In the genomic region with DNA sequence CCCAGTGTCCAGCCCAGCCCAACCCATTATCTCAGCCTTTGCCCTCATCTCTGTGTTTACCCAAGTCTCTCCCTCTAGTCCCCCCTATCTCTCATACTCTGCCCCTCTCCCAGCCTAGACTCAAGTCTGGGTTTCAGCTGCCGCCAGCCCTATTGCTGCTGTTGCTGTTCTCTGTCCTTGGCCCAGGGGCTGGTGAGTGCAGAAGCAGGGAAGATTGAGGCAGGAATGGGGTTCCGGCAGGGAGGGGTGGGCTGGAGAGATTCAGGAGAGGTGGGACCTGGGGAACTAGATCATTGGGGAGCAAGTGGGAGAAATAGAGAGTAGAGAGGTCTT, we compare ENCODE assay signal across 8 cellular contexts. TPM values are rescaled to one million over a fixed set of nuclear protein-coding genes. Genes with fewer than 3 reads are reported as not detected.
DNase-seq lines count a peak whose midpoint lies in the region; ATAC-seq and TF ChIP-seq lines count a peak whose summit lies in the region.

No MANE protein-coding gene starts in this region.

- H3K4me3 Mint-ChIP-seq in H9: peak overlapping the region; percentile 71 to 87

- TF ChIP-seq EP300 in gastroesophageal sphincter (IDR thresholded peaks at IDR 0.05): no peak

- peak overlapping the region; percentile 66 for H3K9ac ChIP-seq in H9 (ENCODE audit: extremely low read depth, insufficient read length, low read length)
- H3K9ac ChIP-seq in skeletal muscle tissue (ENCODE audit: low read depth in 1 of 3, low read length in 3 of 3): peak overlapping the region; percentile 81 to 94 (median 87)

- no peak overlapping the region for H4K8ac ChIP-seq in H9 (replicated peaks; ENCODE audit: insufficient read length, low read depth, low read length)

- H3K4me2 ChIP-seq in H9 (ENCODE audit: insufficient read depth, insufficient read length, low read length): peak overlapping the region; percentile 77

- H3K9me3 ChIP-seq in H9 (ENCODE audit: control insufficient read depth, low read depth, low read length) (no peaks in the 10 kb centered on the region), gastroesophageal sphincter (no peaks in the 10 kb centered on the region), skeletal muscle tissue (ENCODE audit: control insufficient read depth in 3 of 3, low read length in 3 of 3) (no peaks in the 10 kb centered on the region)

- no peak overlapping the region for H3K27ac ChIP-seq in H9 (ENCODE audit: insufficient read length, low read depth, low read length)
- H3K27ac ChIP-seq in VCaP: peak overlapping the region; percentile 74
- peak overlapping the region; percentile 80 to 98 (median 96) for H3K27ac ChIP-seq in gastroesophageal sphincter
- H3K27ac ChIP-seq in skeletal muscle tissue (ENCODE audit: low read depth, low read length): peak overlapping the region; percentile 83

- no peaks in the 10 kb centered on the region for H3K79me2 ChIP-seq in H9 (ENCODE audit: insufficient read depth, low read length)

- H3K56ac ChIP-seq in H9 (ENCODE audit: insufficient read length, low read depth, low read length): no peak overlapping the region

- TF ChIP-seq POLR2A in gastroesophageal sphincter (IDR thresholded peaks at IDR 0.05): no peak

- H3K4me1 Mint-ChIP-seq in H9: peaks cover 30 to 35% of the 10 kb centered on the region in 2 experiments

- H3K14ac ChIP-seq in H9 (ENCODE audit: insufficient read depth, low read length): no peak overlapping the region

- H3K4ac ChIP-seq in H9 (ENCODE audit: low read depth, low read length): no peak overlapping the region

- no peak overlapping the region for H2AK5ac ChIP-seq in H9 (ENCODE audit: insufficient read length, low read length)

- H3K4me1 ChIP-seq in H9 (ENCODE audit: insufficient read depth, low read length) (0 out of 2 replicates have a peak, but pooled peaks cover 2% of the 10 kb centered on the region), gastroesophageal sphincter (peaks cover 0 to 75% (median 21%) of the 10 kb centered on the region in 3 donors), skeletal muscle tissue (ENCODE audit: control insufficient read depth in 3 of 3, insufficient read depth in 3 of 3, low read length in 3 of 3) (peaks cover 56 to 65% (median 65%) of the 10 kb centered on the region in 3 donors)

- no peaks in the 10 kb centered on the region; a peak in 1 of 5 replicates for H3K9me3 Mint-ChIP-seq in H9

- H2BK5ac ChIP-seq in H9 (ENCODE audit: insufficient read length, low read length): no peak overlapping the region

- no peak overlapping the region for H4K5ac ChIP-seq in H9 (ENCODE audit: insufficient read length, low read depth, low read length)

- H3K27me3 Mint-ChIP-seq in H9 (ENCODE audit: low read depth): peaks cover 2% of the 10 kb centered on the region

- H3T11ph ChIP-seq in H9 (ENCODE audit: low read length): no peak overlapping the region

- H3K79me1 ChIP-seq in H9 (ENCODE audit: insufficient read depth, low read depth, low read length, poor library complexity, severe bottlenecking): no peaks in the 10 kb centered on the region

- H3K27me3 ChIP-seq in H9 (ENCODE audit: insufficient read depth, low read length) (no peaks in the 10 kb centered on the region), gastroesophageal sphincter (no peaks in the 10 kb centered on the region), skeletal muscle tissue (ENCODE audit: control insufficient read depth in 3 of 3, insufficient read depth in 3 of 3, low read length in 3 of 3) (no peaks in the 10 kb centered on the region)

- no peaks in the 10 kb centered on the region for H3K36me3 Mint-ChIP-seq in H9 (ENCODE audit: insufficient read depth in 1 of 3, low read depth in 3 of 3)

- no peak overlapping the region for H2BK15ac ChIP-seq in H9 (ENCODE audit: low read depth, low read length)

- H4K91ac ChIP-seq in H9 (ENCODE audit: insufficient read length, low read depth, low read length): no peak overlapping the region

- H3K4me3 ChIP-seq in gastroesophageal sphincter: peak overlapping the region; percentile 54 to 94
- peak overlapping the region; percentile 79 to 95 (median 82) for H3K4me3 ChIP-seq in skeletal muscle tissue (ENCODE audit: low read length in 3 of 3)

- no CpG with 5 or more reads among the region's 2 CpGs for WGBS in H9 (ENCODE audit: extremely low coverage, insufficient read length, low lambda C conversion rate)
- WGBS in gastroesophageal sphincter (ENCODE audit: low coverage in 1 of 2), 2 donors: 11% methylated on average over 1 of the region's 2 CpGs; no CpG with 5 or more reads in 1 of the 2 donors

- no peaks in the 10 kb centered on the region for H4K20me1 ChIP-seq in H9 (ENCODE audit: control insufficient read depth, insufficient read depth, insufficient read length)

- H2BK120ac ChIP-seq in H9 (ENCODE audit: low read depth, low read length, poor library complexity, severe bottlenecking): no peak overlapping the region

- H2BK12ac ChIP-seq in H9 (ENCODE audit: insufficient read length, low read depth, low read length): no peak overlapping the region

- DNase-seq in H9 (no peak), H4 (ENCODE audit: low spot score) (no peak), NCI-H146 treated with DMSO at 0.1 percent for 48 hours (lab: John Stamatoyannopoulos, UW; ENCODE audit: unreplicated experiment) (no peak)
- DNase-seq in activated CD4-positive, alpha-beta T cell treated with anti-CD3 and anti-CD28 coated beads for 1 hour: no peak

- H3K36me3 ChIP-seq in gastroesophageal sphincter: peaks cover 0 to 5% of the 10 kb centered on the region in 2 donors
- H3K36me3 ChIP-seq in skeletal muscle tissue (ENCODE audit: control insufficient read depth in 3 of 3, insufficient read depth in 3 of 3, low read length in 3 of 3): peaks cover 0 to under 1% (median 0%) of the 10 kb centered on the region in 3 donors

- peak overlapping the region in 1 of 3 experiments; percentile 65; a peak in 2 of 7 replicates for H3K27ac Mint-ChIP-seq in H9

- peaks cover 12% of the 10 kb centered on the region for H3K23me2 ChIP-seq in H9 (ENCODE audit: insufficient read length, low read depth, low read length, poor library complexity, severe bottlenecking)

- no peak overlapping the region for H2AFZ ChIP-seq in H9 (ENCODE audit: low read length)

- TF ChIP-seq CTCF in H9 (conservative IDR thresholded peaks at IDR 0.05) (no peak), VCaP (conservative IDR thresholded peaks at IDR 0.05) (no peak), gastroesophageal sphincter (IDR thresholded peaks at IDR 0.05) (no peak)

- ATAC-seq in gastroesophageal sphincter (no peak), HG02973 (IDR thresholded peaks at IDR 0.05; ENCODE audit: unreplicated experiment) (no peak)

- no peak overlapping the region for H2BK20ac ChIP-seq in H9 (ENCODE audit: low read depth, low read length, poor library complexity, severe bottlenecking)

- H3K18ac ChIP-seq in H9 (ENCODE audit: insufficient read length, low read depth, low read length): no peak overlapping the region

- no peak overlapping the region for H3K23ac ChIP-seq in H9 (ENCODE audit: insufficient read length, low read depth, low read length)

RNA-seq across cellular contexts. Expression of gene TMEM8B, which starts 0.7 kb away (rescaled TPM):
- 7.9 and 9.3 TPM in 2 replicates for total RNA-seq in H9 (2021)
- 10 to 100 TPM; 11.7 to 23.8 (median 18.6) TPM for total RNA-seq in gastroesophageal sphincter
- total RNA-seq in skeletal muscle tissue: 2.6 TPM
- 2.1 and 4.2 TPM in 2 replicates for total RNA-seq in H4 (2014; rRNA removed; shearing (Covaris generic))

RNA-seq across cellular contexts. Expression of gene FAM221B, which starts 1.2 kb away (rescaled TPM):
- total RNA-seq in H9 (2021) (not detected in 2 replicates), gastroesophageal sphincter (not detected), skeletal muscle tissue (not detected)
- not detected in 2 replicates for total RNA-seq in H4 (2014; rRNA removed; shearing (Covaris generic))

RNA-seq across cellular contexts. Expression of gene HINT2, which starts 14.9 kb away (rescaled TPM):
- total RNA-seq in H9 (2021) (30.9 and 35.9 TPM in 2 replicates), gastroesophageal sphincter (10 to 100 TPM; 12.7 to 29.4 (median 18.7) TPM), skeletal muscle tissue (25.1 TPM)
- 88.2 and 95.4 TPM in 2 replicates for total RNA-seq in H4 (2014; rRNA removed; shearing (Covaris generic))

RNA-seq across cellular contexts. Expression of gene SPAG8, which starts 17.7 kb away (rescaled TPM):
- total RNA-seq in H9 (2021): 0.46 and 0.50 TPM in 2 replicates
- 1 to 10 TPM in 3 of 4 donors, under 1 TPM in 1; 0.81 to 2.1 (median 1.4) TPM for total RNA-seq in gastroesophageal sphincter
- total RNA-seq in skeletal muscle tissue: 0.52 TPM
- total RNA-seq in H4 (2014; rRNA removed; shearing (Covaris generic)): 0.99 TPM in 2 replicates

RNA-seq across cellular contexts. Expression of gene NPR2, which starts 38.3 kb away (rescaled TPM):
- 12.2 and 12.5 TPM in 2 replicates for total RNA-seq in H9 (2021)
- total RNA-seq in gastroesophageal sphincter: 10 to 100 TPM; 12.7 to 39.3 (median 34.5) TPM
- total RNA-seq in skeletal muscle tissue: 7.3 TPM
- total RNA-seq in H4 (2014; rRNA removed; shearing (Covaris generic)): 0.25 and 2.9 TPM in 2 replicates
